In genomic region chr22:18165356-18165755, GRCh38 we compare ENCODE assay signal across 6 cellular contexts. TPM values are rescaled to one million over a fixed set of nuclear protein-coding genes. Genes with fewer than 3 reads are reported as not detected.
DNase-seq lines count a peak whose midpoint lies in the region; ATAC-seq, FAIRE-seq and TF ChIP-seq lines count a peak whose summit lies in the region.
"Not testable (repeated sequence)": the region's sequence is repeated elsewhere in the genome, so short reads cannot be mapped to it uniquely, and the experiment has no call there.
"Had no signal": no experiment of that assay in that cellular context is flagged by ENCODE, and none has a peak within 500 bp of the region (broad histone marks: within the 10 kb centered on the region; RNA-seq: fewer than 3 reads in every experiment).

No MANE protein-coding gene starts in this region.

- H3K14ac ChIP-seq in H9 (ENCODE audit: insufficient read depth, low read length); H1 (ENCODE audit: insufficient read length): not testable (repeated sequence)

- peak overlapping the region; percentile 47 to 61; a peak in 4 of 5 replicates for H3K4me3 Mint-ChIP-seq in H9
- H3K4me3 Mint-ChIP-seq in WTC11, result peak overlapping the region; percentile 49

- H3K4me2 ChIP-seq in H9 (ENCODE audit: insufficient read depth, insufficient read length, low read length) (peak overlapping the region; percentile 21), H1 (ENCODE audit: insufficient read depth in 1 of 2, low read depth in 2 of 2, low read length in 2 of 2) (peak overlapping the region in 1 of 2 experiments; percentile 39; a peak in 1 of 4 replicates)
- not testable (repeated sequence) for H3K4me2 ChIP-seq in endothelial cell of umbilical vein (ENCODE audit: insufficient read depth, low read length)

- not testable (repeated sequence) for H3T11ph ChIP-seq in H9 (ENCODE audit: low read length)

- not testable (repeated sequence) for H4K5ac ChIP-seq in H9 (ENCODE audit: insufficient read length, low read depth, low read length); H1 (ENCODE audit: insufficient read length, low read depth, low read length)

- peak overlapping the region; percentile 65 for H3K27ac ChIP-seq in H9 (ENCODE audit: insufficient read length, low read depth, low read length)
- not testable (repeated sequence) for H3K27ac ChIP-seq in H1 (ENCODE audit: low read depth, low read length); endothelial cell of umbilical vein (ENCODE audit: insufficient read depth, low read depth, low read length)

- WGBS in H9 (ENCODE audit: extremely low coverage, insufficient read length, low lambda C conversion rate), result no CpG with 5 or more reads among the region's 7 CpGs
- 8% methylated on average over 1 of the region's 7 CpGs; no CpG with 5 or more reads in 1 of the 2 experiments for WGBS in H1 (ENCODE audit: extremely low coverage in 1 of 2, insufficient coverage in 1 of 2, insufficient read length in 1 of 2, insufficient replicate concordance in 2 of 2, low coverage in 1 of 2, low lambda C conversion rate in 2 of 2, missing lambda C conversion rate in 1 of 2), 2 experiments

- H3K4me3 ChIP-seq in H1 (ENCODE audit: extremely low read depth in 1 of 4, insufficient read depth in 2 of 4, low read depth in 3 of 4, low read length in 4 of 4); endothelial cell of umbilical vein (replicated peaks in 1 of 3; ENCODE audit: insufficient read depth in 1 of 3, low read depth in 1 of 3, low read length in 3 of 3): not testable (repeated sequence)

- H3K79me2 ChIP-seq in H9 (ENCODE audit: insufficient read depth, low read length); H1 (ENCODE audit: control insufficient read depth in 1 of 2, insufficient read depth in 2 of 2, low read length in 2 of 2); endothelial cell of umbilical vein (ENCODE audit: control insufficient read depth, insufficient read depth, low read length): not testable (repeated sequence)

- H2BK120ac ChIP-seq in H9 (ENCODE audit: low read depth, low read length, poor library complexity, severe bottlenecking); H1 (replicated peaks; ENCODE audit: low read depth, low read length): not testable (repeated sequence)

- H3K23ac ChIP-seq in H9 (ENCODE audit: insufficient read length, low read depth, low read length); H1 (ENCODE audit: insufficient read length): not testable (repeated sequence)

- H3K36me3 Mint-ChIP-seq in H9 (ENCODE audit: insufficient read depth in 1 of 3, low read depth in 3 of 3), result not testable (repeated sequence)
- H3K36me3 Mint-ChIP-seq in WTC11, result peaks cover 15% of the 10 kb centered on the region

- not testable (repeated sequence) for H3K4ac ChIP-seq in H9 (ENCODE audit: low read depth, low read length); H1 (replicated peaks; ENCODE audit: insufficient read length, low read depth, low read length)

- H3K27me3 Mint-ChIP-seq in H9 (ENCODE audit: low read depth) (peaks cover 27% of the 10 kb centered on the region), WTC11 (ENCODE audit: low read depth) (peaks cover 15% of the 10 kb centered on the region)

- intact Hi-C loops in endothelial cell of umbilical vein (cut with micrococcal nuclease), result not testable (repeated sequence)

- not testable (repeated sequence) for H3K23me2 ChIP-seq in H9 (ENCODE audit: insufficient read length, low read depth, low read length, poor library complexity, severe bottlenecking); H1 (ENCODE audit: low read depth, low read length)

- H3K9ac ChIP-seq in H9 (ENCODE audit: extremely low read depth, insufficient read length, low read length); H1 (replicated peaks in 1 of 4; ENCODE audit: extremely low read depth in 1 of 4, low read depth in 3 of 4, low read length in 3 of 4); endothelial cell of umbilical vein (replicated peaks; ENCODE audit: extremely low read depth, insufficient read depth, low read length): not testable (repeated sequence)

- FAIRE-seq in GM19239 (lab: Jason Lieb, UNC) (peak; percentile 48), H1 (lab: Jason Lieb, UNC) (peak; percentile 96), endothelial cell of umbilical vein (lab: Jason Lieb, UNC) (peak; percentile 31)

- not testable (repeated sequence) for H3K9me1 ChIP-seq in endothelial cell of umbilical vein (replicated peaks; ENCODE audit: control insufficient read depth, extremely low read depth, insufficient read depth, low read length)

- H3K36me3 ChIP-seq in H1 (ENCODE audit: control insufficient read depth in 2 of 4, insufficient read depth in 4 of 4, low read length in 3 of 4); endothelial cell of umbilical vein (ENCODE audit: control insufficient read depth in 2 of 2, extremely low read depth in 1 of 2, insufficient read depth in 2 of 2, low read length in 2 of 2): not testable (repeated sequence)

- not testable (repeated sequence) for H3K79me1 ChIP-seq in H9 (ENCODE audit: insufficient read depth, low read depth, low read length, poor library complexity, severe bottlenecking); H1 (ENCODE audit: low read depth, low read length)

- DNase-seq in GM19239 (ENCODE audit: insufficient read length, low spot score); H9; WTC11 (ENCODE audit: low spot score); H1 (ENCODE audit: low read depth in 1 of 2, low spot score in 2 of 2); endothelial cell of umbilical vein (ENCODE audit: low read depth, low spot score): not testable (repeated sequence)

- H4K8ac ChIP-seq in H9 (replicated peaks; ENCODE audit: insufficient read length, low read depth, low read length); H1 (ENCODE audit: extremely low read depth, insufficient read depth, low read length): not testable (repeated sequence)

- H3K4me1 Mint-ChIP-seq in H9 (peaks cover 8 to 17% of the 10 kb centered on the region in 2 experiments), WTC11 (peaks cover 24% of the 10 kb centered on the region)

- not testable (repeated sequence) for H3K9me3 ChIP-seq in H9 (ENCODE audit: control insufficient read depth, low read depth, low read length); H1 (ENCODE audit: insufficient read depth in 2 of 2, low read depth in 1 of 2, low read length in 1 of 2); endothelial cell of umbilical vein (replicated peaks; ENCODE audit: control insufficient read depth, insufficient read depth, low read length)

- dilution Hi-C loops in endothelial cell of umbilical vein (cut with MboI; ENCODE audit: extremely low pct_ligation_motif_present, low sequenced_read_pairs), result not testable (repeated sequence)

- H2BK15ac ChIP-seq in H9 (ENCODE audit: low read depth, low read length); H1 (ENCODE audit: low read length): not testable (repeated sequence)

- H3K56ac ChIP-seq in H9 (ENCODE audit: insufficient read length, low read depth, low read length); H1 (replicated peaks; ENCODE audit: insufficient read length, low read depth, low read length): not testable (repeated sequence)

- not testable (repeated sequence) for TF ChIP-seq POLR2A in H1 (IDR thresholded peaks at IDR 0.05; ENCODE audit: control extremely low read depth in 1 of 2, low read depth in 2 of 2, low read length in 2 of 2); endothelial cell of umbilical vein (IDR thresholded peaks at IDR 0.05; ENCODE audit: low read depth, low read length)

- not testable (repeated sequence) for H3K27me3 ChIP-seq in H9 (ENCODE audit: insufficient read depth, low read length); H1 (replicated peaks in 1 of 4; ENCODE audit: control insufficient read depth in 3 of 4, extremely low read depth in 1 of 4, insufficient read depth in 3 of 4, low read length in 3 of 4); endothelial cell of umbilical vein (ENCODE audit: control insufficient read depth in 2 of 2, insufficient read depth in 2 of 2, low read length in 2 of 2)

- H3K9me3 Mint-ChIP-seq in H9, WTC11: not testable (repeated sequence)

- not testable (repeated sequence) for H4K20me1 ChIP-seq in H9 (ENCODE audit: control insufficient read depth, insufficient read depth, insufficient read length); H1 (replicated peaks in 1 of 2; ENCODE audit: control insufficient read depth in 1 of 2, insufficient read depth in 2 of 2, low read length in 2 of 2); endothelial cell of umbilical vein (replicated peaks; ENCODE audit: control insufficient read depth, extremely low read depth, insufficient read depth, low read length)

- H2BK12ac ChIP-seq in H9 (ENCODE audit: insufficient read length, low read depth, low read length); H1 (ENCODE audit: low read depth, low read length): not testable (repeated sequence)

- POLR2A ChIA-PET in WTC11 (lab: Charles Lee); endothelial cell of umbilical vein (lab: Charles Lee): not testable (repeated sequence)
- POLR2A ChIA-PET in H1 (lab: Charles Lee; ENCODE audit: partially characterized antibody), result interaction anchor here (1.0 kb wide), 1 partner anchor 8 kb away, joined by 3 read pairs; no protein-coding TSS in a partner anchor

- H3K4me1 ChIP-seq in H9 (ENCODE audit: insufficient read depth, low read length); H1 (replicated peaks in 1 of 4; ENCODE audit: control insufficient read depth in 3 of 4, insufficient read depth in 4 of 4, low read length in 3 of 4); endothelial cell of umbilical vein (ENCODE audit: control insufficient read depth, extremely low read depth, insufficient read depth, low read length): not testable (repeated sequence)

- CTCF ChIA-PET in WTC11 (lab: Charles Lee), result interaction anchor here (0.6 kb wide), 1 partner anchor 8 kb away, joined by 4 read pairs; no protein-coding TSS in a partner anchor
- CTCF ChIA-PET in H1 (lab: Charles Lee; ENCODE audit: partially characterized antibody); endothelial cell of umbilical vein (lab: Charles Lee): not testable (repeated sequence)

- peak; percentile 71 for ATAC-seq in WTC11

- H4K91ac ChIP-seq in H9 (ENCODE audit: insufficient read length, low read depth, low read length); H1 (replicated peaks; ENCODE audit: insufficient read length, low read length): not testable (repeated sequence)

- not testable (repeated sequence) for TF ChIP-seq CTCF in H9 (conservative IDR thresholded peaks at IDR 0.05); WTC11 (IDR thresholded peaks at IDR 0.05); H1 (IDR thresholded peaks at IDR 0.05; ENCODE audit: control extremely low read depth in 1 of 3, insufficient read depth in 1 of 3, low read depth in 1 of 3, low read length in 3 of 3); endothelial cell of umbilical vein (IDR thresholded peaks at IDR 0.05; ENCODE audit: extremely low read depth in 1 of 2, insufficient read depth in 1 of 2, low read depth in 1 of 2, low read length in 2 of 2)

- H3K18ac ChIP-seq in H9 (ENCODE audit: insufficient read length, low read depth, low read length); H1 (ENCODE audit: extremely low read depth, low read length): not testable (repeated sequence)

- TF ChIP-seq EP300 in H1 (IDR thresholded peaks at IDR 0.05; ENCODE audit: borderline replicate concordance in 1 of 2, low read depth in 2 of 2, low read length in 2 of 2), result not testable (repeated sequence)

- not testable (repeated sequence) for BruUV-seq in endothelial cell of umbilical vein (replicated peaks; lab: Mats Ljungman, UMichigan)

- H2BK20ac ChIP-seq in H9 (ENCODE audit: low read depth, low read length, poor library complexity, severe bottlenecking); H1 (ENCODE audit: low read length): not testable (repeated sequence)

- not testable (repeated sequence) for H2AFZ ChIP-seq in H9 (ENCODE audit: low read length); H1 (ENCODE audit: low read length); endothelial cell of umbilical vein (ENCODE audit: low read depth, low read length)

- H2BK5ac ChIP-seq in H9 (ENCODE audit: insufficient read length, low read length); H1 (ENCODE audit: low read depth, low read length): not testable (repeated sequence)

- H2AK5ac ChIP-seq in H9 (ENCODE audit: insufficient read length, low read length); H1 (ENCODE audit: low read depth, low read length): not testable (repeated sequence)

- H3K27ac Mint-ChIP-seq in H9 (peak overlapping the region in 2 of 3 experiments; percentile 36 to 63; a peak in 3 of 7 replicates), WTC11 (peak overlapping the region; percentile 85)

- not testable (repeated sequence) for TF ChIP-seq RAD21 in H1 (IDR thresholded peaks at IDR 0.05 in 1 of 2, conservative IDR thresholded peaks at IDR 0.05 in 1 of 2; ENCODE audit: low read depth in 2 of 2, low read length in 2 of 2)

RNA-seq across cellular contexts. Expression of gene USP18, which starts 15.4 kb away (rescaled TPM):
- total RNA-seq in H9 (2021), result 2.8 TPM in 2 replicates
- 3.9 to 4.4 TPM (median 4.3 TPM) in 3 replicates for total RNA-seq in WTC11 (2021)
- 3.6 and 3.8 TPM in 2 replicates for total RNA-seq in H1 (2021; fragmentation: NEBNext Ultra II Directional; extraction: Animal tissue kit (Norgen Biotek cat#: 25700))
- polyA plus RNA-seq in H1 (2011; rRNA removed), result 1.9 and 2.3 TPM in 2 replicates
- polyA plus RNA-seq in H1 (2011; cell fraction: cytosol; rRNA removed), result 2.5 TPM
- 1.7 TPM for polyA plus RNA-seq in H1 (2011; cell fraction: nucleus; rRNA removed)
- 3.0 to 3.8 TPM (median 3.4 TPM) in 4 replicates for polyA plus RNA-seq in H1 (2012, experiment 1 of 2)
- 4.3 TPM for polyA plus RNA-seq in H1 (2012, experiment 2 of 2)
- 3.2 TPM for polyA plus RNA-seq in H1 (2013, experiment 1 of 2)
- 3.4 TPM for polyA plus RNA-seq in H1 (2013, experiment 2 of 2)
- polyA minus RNA-seq in H1 (2011; rRNA and poly(A)+ RNA removed), result 2.4 and 2.6 TPM in 2 replicates
- polyA minus RNA-seq in H1 (2011; cell fraction: cytosol; rRNA and poly(A)+ RNA removed), result 1.4 TPM
- polyA minus RNA-seq in H1 (2011; cell fraction: nucleus; rRNA and poly(A)+ RNA removed), result 1.2 TPM
- total RNA-seq in endothelial cell of umbilical vein, result 16.5 and 17.2 TPM in 2 replicates
- polyA plus RNA-seq in endothelial cell of umbilical vein, result 12.2 and 13.9 TPM in 2 replicates
- polyA plus RNA-seq in endothelial cell of umbilical vein (2011; cell fraction: cytosol; rRNA removed), result 19.2 and 20.7 TPM in 2 replicates
- 13.7 and 16.6 TPM in 2 replicates for polyA plus RNA-seq in endothelial cell of umbilical vein (2011; cell fraction: nucleus; rRNA removed)
- polyA plus RNA-seq in endothelial cell of umbilical vein (2012), result 22.8 and 34.8 TPM in 2 replicates
- 12.1 and 13.3 TPM in 2 replicates for polyA minus RNA-seq in endothelial cell of umbilical vein
- 1.9 TPM for polyA minus RNA-seq in endothelial cell of umbilical vein (2011; cell fraction: cytosol; rRNA and poly(A)+ RNA removed)
- polyA minus RNA-seq in endothelial cell of umbilical vein (2011; cell fraction: nucleus; rRNA and poly(A)+ RNA removed), result 3.6 and 3.7 TPM in 2 replicates

RNA-seq across cellular contexts. Expression of gene TUBA8, which starts 54.7 kb away (rescaled TPM):
- total RNA-seq in H9 (2021), result 1.6 and 2.0 TPM in 2 replicates
- total RNA-seq in WTC11 (2021), result 0.50 to 1.3 TPM (median 0.72 TPM) in 3 replicates
- 0.23 and 1.0 TPM in 2 replicates for total RNA-seq in H1 (2021; fragmentation: NEBNext Ultra II Directional; extraction: Animal tissue kit (Norgen Biotek cat#: 25700))
- polyA plus RNA-seq in H1 (2011; rRNA removed), result 3.5 and 4.0 TPM in 2 replicates
- polyA plus RNA-seq in H1 (2011; cell fraction: cytosol; rRNA removed), result 2.2 TPM
- polyA plus RNA-seq in H1 (2011; cell fraction: nucleus; rRNA removed), result 4.9 TPM
- 1.5 to 2.5 TPM (median 1.6 TPM) in 4 replicates for polyA plus RNA-seq in H1 (2012, experiment 1 of 2)
- polyA plus RNA-seq in H1 (2012, experiment 2 of 2), result 1.6 TPM
- polyA plus RNA-seq in H1 (2013, experiment 1 of 2), result 1.1 TPM
- 0.92 TPM for polyA plus RNA-seq in H1 (2013, experiment 2 of 2)
- polyA minus RNA-seq in H1 (2011; rRNA and poly(A)+ RNA removed), result 1.7 and 2.3 TPM in 2 replicates
- polyA minus RNA-seq in H1 (2011; cell fraction: cytosol; rRNA and poly(A)+ RNA removed), result not detected
- 0.50 TPM for polyA minus RNA-seq in H1 (2011; cell fraction: nucleus; rRNA and poly(A)+ RNA removed)
- total RNA-seq in endothelial cell of umbilical vein, result 4.0 and 6.9 TPM in 2 replicates
- polyA plus RNA-seq in endothelial cell of umbilical vein, result 8.9 and 10.7 TPM in 2 replicates
- polyA plus RNA-seq in endothelial cell of umbilical vein (2011; cell fraction: cytosol; rRNA removed), result 4.8 and 5.3 TPM in 2 replicates
- 6.3 and 6.6 TPM in 2 replicates for polyA plus RNA-seq in endothelial cell of umbilical vein (2011; cell fraction: nucleus; rRNA removed)
- polyA plus RNA-seq in endothelial cell of umbilical vein (2012), result 5.9 and 8.2 TPM in 2 replicates
- polyA minus RNA-seq in endothelial cell of umbilical vein, result 5.2 and 5.9 TPM in 2 replicates
- 0.72 TPM for polyA minus RNA-seq in endothelial cell of umbilical vein (2011; cell fraction: cytosol; rRNA and poly(A)+ RNA removed)
- polyA minus RNA-seq in endothelial cell of umbilical vein (2011; cell fraction: nucleus; rRNA and poly(A)+ RNA removed), result 2.9 and 3.3 TPM in 2 replicates
- total RNA-seq: G401 had no signal
